ENCODE assay signal across 8 cellular contexts in genomic region chr10:15254808-15255655, GRCh38.
DNase-seq lines count a peak whose midpoint lies in the region; ATAC-seq and TF ChIP-seq lines count a peak whose summit lies in the region.

No MANE protein-coding gene starts in this region.

- H3K9me3 Mint-ChIP-seq in activated CD4-positive, alpha-beta T cell treated with anti-CD3 and anti-CD28 coated beads for 36 hours (ENCODE audit: low read depth), result no peaks in the 10 kb centered on the region
- no peaks in the 10 kb centered on the region for H3K9me3 Mint-ChIP-seq in T-helper 2 cell treated with Interferon-gamma antibody and Interleukin-4, amounts not matched to agents 5 μg/mL and 100 μg/mL, for 36 hours
- no peaks in the 10 kb centered on the region for H3K9me3 Mint-ChIP-seq in stimulated activated effector memory CD8-positive, alpha-beta T cell treated with anti-CD3 and anti-CD28 coated beads, Interleukin-12 subunit alpha, Interleukin-12 subunit beta, amount 100 ng/mL, for 72 hours

- H3K27me3 ChIP-seq in heart right ventricle, result no peaks in the 10 kb centered on the region

- peak overlapping the region in 7 of 10 donors; percentile 10 to 47 (median 30) for H3K27ac ChIP-seq in heart right ventricle

- H3K4me1 Mint-ChIP-seq in activated CD4-positive, alpha-beta T cell treated with anti-CD3 and anti-CD28 coated beads for 36 hours, result peaks cover 31% of the 10 kb centered on the region
- H3K4me1 Mint-ChIP-seq in T-helper 2 cell treated with Interferon-gamma antibody and Interleukin-4, amounts not matched to agents 5 μg/mL and 100 μg/mL, for 36 hours (ENCODE audit: low read depth), result peaks cover 20% of the 10 kb centered on the region
- peaks cover 16% of the 10 kb centered on the region for H3K4me1 Mint-ChIP-seq in stimulated activated effector memory CD8-positive, alpha-beta T cell treated with anti-CD3 and anti-CD28 coated beads, Interleukin-12 subunit alpha, Interleukin-12 subunit beta, amount 100 ng/mL, for 72 hours

- peak overlapping the region; percentile 77 for H3K4me3 Mint-ChIP-seq in activated CD4-positive, alpha-beta T cell treated with anti-CD3 and anti-CD28 coated beads for 36 hours
- peak overlapping the region; percentile 82 for H3K4me3 Mint-ChIP-seq in T-helper 2 cell treated with Interferon-gamma antibody and Interleukin-4, amounts not matched to agents 5 μg/mL and 100 μg/mL, for 36 hours
- H3K4me3 Mint-ChIP-seq in stimulated activated effector memory CD8-positive, alpha-beta T cell treated with anti-CD3 and anti-CD28 coated beads, Interleukin-12 subunit alpha, Interleukin-12 subunit beta, amount 100 ng/mL, for 72 hours, result peak overlapping the region; percentile 76

- CTCF ChIA-PET in activated CD4-positive, alpha-beta T cell treated with anti-CD3 and anti-CD28 coated beads for 36 hours (lab: Charles Lee), result interaction anchor here (0.7 to 1.3 kb wide), 3 partner anchors 10 to 119 kb away, joined by 3 to 4 read pairs (median 3); no protein-coding TSS in a partner anchor

- no peaks in the 10 kb centered on the region for H3K36me3 Mint-ChIP-seq in activated CD4-positive, alpha-beta T cell treated with anti-CD3 and anti-CD28 coated beads for 36 hours (ENCODE audit: low read depth)
- no peaks in the 10 kb centered on the region for H3K36me3 Mint-ChIP-seq in T-helper 2 cell treated with Interferon-gamma antibody and Interleukin-4, amounts not matched to agents 5 μg/mL and 100 μg/mL, for 36 hours (ENCODE audit: low read depth)
- no peaks in the 10 kb centered on the region for H3K36me3 Mint-ChIP-seq in stimulated activated effector memory CD8-positive, alpha-beta T cell treated with anti-CD3 and anti-CD28 coated beads, Interleukin-12 subunit alpha, Interleukin-12 subunit beta, amount 100 ng/mL, for 72 hours

- H3K27ac Mint-ChIP-seq in activated CD4-positive, alpha-beta T cell treated with anti-CD3 and anti-CD28 coated beads for 36 hours, result peak overlapping the region; percentile 72
- peak overlapping the region; percentile 35 for H3K27ac Mint-ChIP-seq in T-helper 2 cell treated with Interferon-gamma antibody and Interleukin-4, amounts not matched to agents 5 μg/mL and 100 μg/mL, for 36 hours
- peak overlapping the region; percentile 43 for H3K27ac Mint-ChIP-seq in stimulated activated effector memory CD8-positive, alpha-beta T cell treated with anti-CD3 and anti-CD28 coated beads, Interleukin-12 subunit alpha, Interleukin-12 subunit beta, amount 100 ng/mL, for 72 hours

- intact Hi-C loops in activated CD4-positive, alpha-beta T cell treated with anti-CD3 and anti-CD28 coated beads for 36 hours (cut with DNase I, micrococcal nuclease), result loop anchor here in 1 of 2 experiments (5.0 kb wide), 1 partner anchor 117 kb away; the partner anchor contains the start of gene FAM171A1
- intact Hi-C loops in heart right ventricle (cut with DNase I), result no loop called here

- peak; percentile 81 for ATAC-seq in activated CD4-positive, alpha-beta T cell treated with anti-CD3 and anti-CD28 coated beads for 36 hours
- ATAC-seq in heart right ventricle (peak in 7 of 8 donors; percentile 48 to 81 (median 60)), HG02763 (IDR thresholded peaks at IDR 0.05; ENCODE audit: unreplicated experiment) (no peak), GM21737 (IDR thresholded peaks at IDR 0.05; ENCODE audit: unreplicated experiment) (no peak)
- ATAC-seq in stimulated activated effector memory CD8-positive, alpha-beta T cell treated with anti-CD3 and anti-CD28 coated beads, Interleukin-12 subunit alpha, Interleukin-12 subunit beta, amount 100 ng/mL, for 72 hours, result peak; percentile 53

- no peaks in the 10 kb centered on the region for H3K36me3 ChIP-seq in heart right ventricle

- TF ChIP-seq CTCF in heart right ventricle (IDR thresholded peaks at IDR 0.05), result no peak

- H3K27me3 Mint-ChIP-seq in activated CD4-positive, alpha-beta T cell treated with anti-CD3 and anti-CD28 coated beads for 36 hours, result no peaks in the 10 kb centered on the region
- peaks cover 6% of the 10 kb centered on the region for H3K27me3 Mint-ChIP-seq in T-helper 2 cell treated with Interferon-gamma antibody and Interleukin-4, amounts not matched to agents 5 μg/mL and 100 μg/mL, for 36 hours (ENCODE audit: low read depth)

- DNase-seq in activated CD4-positive, alpha-beta T cell treated with anti-CD3 and anti-CD28 coated beads for 36 hours, result peak; percentile 57
- no peak for DNase-seq in activated CD4-positive, alpha-beta T cell treated with anti-CD3 and anti-CD28 coated beads for 1 hour
- DNase-seq in T-helper 2 cell treated with Interferon-gamma antibody and Interleukin-4, amounts not matched to agents 5 μg/mL and 100 μg/mL, for 36 hours (ENCODE audit: low spot score), result peak; percentile 26
- DNase-seq in heart right ventricle (peak in 1 of 2 donors; percentile 27), HuH-7 (ENCODE audit: low spot score) (no peak)
- no peak for DNase-seq in stimulated activated effector memory CD8-positive, alpha-beta T cell treated with anti-CD3 and anti-CD28 coated beads, Interleukin-12 subunit alpha, Interleukin-12 subunit beta, amount 100 ng/mL, for 72 hours (ENCODE audit: low spot score in 2 of 2)

- POLR2A ChIA-PET in activated CD4-positive, alpha-beta T cell treated with anti-CD3 and anti-CD28 coated beads for 36 hours (lab: Charles Lee), result no interaction called here

- H3K9me3 ChIP-seq in heart right ventricle, result no peaks in the 10 kb centered on the region

- H3K4me1 ChIP-seq in heart right ventricle, result peaks cover 0 to 28% (median 14%) of the 10 kb centered on the region in 9 donors

- H3K4me3 ChIP-seq in heart right ventricle, result peak overlapping the region in 9 of 10 donors; percentile 14 to 51 (median 39)

- WGBS in heart right ventricle, 2 donors, result 45 to 52% methylated on average over 10 of the region's 10 CpGs

Comparison
In these comparisons a context has a peak if more than half of its experiments do, and no peak if none do; other contexts are left out.
1. DNase-seq: peak in activated CD4-positive, alpha-beta T cell treated with anti-CD3 and anti-CD28 coated beads for 36 hours (single experiment) and T-helper 2 cell treated with Interferon-gamma antibody and Interleukin-4, amounts not matched to agents 5 μg/mL and 100 μg/mL, for 36 hours (single experiment); none in activated CD4-positive, alpha-beta T cell treated with anti-CD3 and anti-CD28 coated beads for 1 hour (single experiment), stimulated activated effector memory CD8-positive, alpha-beta T cell treated with anti-CD3 and anti-CD28 coated beads, Interleukin-12 subunit alpha, Interleukin-12 subunit beta, amount 100 ng/mL, for 72 hours (0 of 2) and HuH-7 (single experiment).
2. ATAC-seq: peak in activated CD4-positive, alpha-beta T cell treated with anti-CD3 and anti-CD28 coated beads for 36 hours (single experiment), heart right ventricle (7 of 8) and stimulated activated effector memory CD8-positive, alpha-beta T cell treated with anti-CD3 and anti-CD28 coated beads, Interleukin-12 subunit alpha, Interleukin-12 subunit beta, amount 100 ng/mL, for 72 hours (single experiment); none in HG02763 (single experiment) and GM21737 (single experiment).
3. Peak in every context shown above with its lines, with median percentiles within 50 percentile points of each other: H3K27ac Mint-ChIP-seq and H3K4me3 Mint-ChIP-seq.